ENCODE assay signal across 1 cellular context in the genomic region with DNA sequence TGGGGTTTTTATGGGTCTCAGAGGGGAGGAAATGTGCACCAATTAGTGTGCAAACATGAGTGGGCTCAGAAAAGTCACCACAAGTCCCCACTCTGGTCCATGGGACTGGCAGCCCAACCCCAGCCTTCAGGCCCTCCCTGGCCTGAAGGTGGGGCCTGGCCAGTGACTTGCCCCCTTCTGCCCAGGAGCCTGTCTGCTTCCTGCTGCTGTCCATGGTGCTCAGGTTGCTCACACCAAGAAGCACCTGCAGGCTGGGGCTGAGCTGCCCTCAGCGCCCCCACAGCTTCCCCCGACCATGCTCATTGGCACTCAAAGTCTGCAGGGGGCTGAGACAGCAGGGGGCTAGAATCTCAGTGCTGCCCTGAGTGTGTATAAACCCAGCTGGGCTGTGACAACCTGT.
A peak's percentile ranks its signal among the peaks of the same experiment; 100 is the strongest.
TF ChIP-seq lines count a peak whose summit lies in the region.

No MANE protein-coding gene starts in this region.

TF ChIP-seq in GM23338, 12 proteins besides CTCF, POLR2A, EP300 and RAD21 (continued from another document):
- peak; percentile 90 for TF ChIP-seq REST (IDR thresholded peaks at IDR 0.05; ENCODE audit: unreplicated experiment)
